9 cellular contexts compared by ENCODE assay signal in genomic region chr1:206905295-206906164, GRCh38. TPM values are rescaled to one million over a fixed set of nuclear protein-coding genes. Genes with fewer than 3 reads are reported as not detected.
DNase-seq lines count a peak whose midpoint lies in the region; ATAC-seq and TF ChIP-seq lines count a peak whose summit lies in the region.
"Had no signal": no experiment of that assay in that cellular context is flagged by ENCODE, and none has a peak within 500 bp of the region (broad histone marks: within the 10 kb centered on the region; RNA-seq: fewer than 3 reads in every experiment).

No MANE protein-coding gene starts in this region.

- H3K4me1 Mint-ChIP-seq in activated naive CD4-positive, alpha-beta T cell treated with anti-CD3 and anti-CD28 coated beads for 36 hours (ENCODE audit: low read depth), result peaks cover 88% of the 10 kb centered on the region
- H3K4me1 Mint-ChIP-seq in naive thymus-derived CD8-positive, alpha-beta T cell, result peaks cover 36 to 89% (median 86%) of the 10 kb centered on the region in 4 donors

- peak; percentile 72 for ATAC-seq in HG03196 (IDR thresholded peaks at IDR 0.05; ENCODE audit: unreplicated experiment)
- peak; percentile 11 to 54 for ATAC-seq in naive thymus-derived CD8-positive, alpha-beta T cell
- ATAC-seq in left colon, result no peak

- peak; percentile 98 for DNase-seq in EL
- DNase-seq in activated naive CD4-positive, alpha-beta T cell treated with anti-CD3 and anti-CD28 coated beads for 36 hours, result peak; percentile 88
- DNase-seq in naive thymus-derived CD8-positive, alpha-beta T cell, result peak in 3 of 10 donors; percentile 36 to 56 (median 54)
- no peak for DNase-seq in WERI-Rb-1
- no peak for DNase-seq in left colon
- no peak for DNase-seq in NCI-H1417 treated with DMSO at 0.1 percent for 48 hours (lab: John Stamatoyannopoulos, UW)
- no peak for DNase-seq in NCI-H345 (lab: John Stamatoyannopoulos, UW)

- intact Hi-C loops in activated naive CD4-positive, alpha-beta T cell treated with anti-CD3 and anti-CD28 coated beads for 36 hours (cut with micrococcal nuclease), result loop anchor here (1.0 to 5.0 kb wide), 7 partner anchors 8 to 433 kb away; partner anchors contain the start of genes IKBKE and IL24
- intact Hi-C loops in left colon (cut with DNase I, micrococcal nuclease), result no loop called here

- no peak overlapping the region for H3K27ac ChIP-seq in WERI-Rb-1

- H3K27me3 Mint-ChIP-seq in activated naive CD4-positive, alpha-beta T cell treated with anti-CD3 and anti-CD28 coated beads for 36 hours (ENCODE audit: low read depth), result no peaks in the 10 kb centered on the region
- no peaks in the 10 kb centered on the region for H3K27me3 Mint-ChIP-seq in naive thymus-derived CD8-positive, alpha-beta T cell

- peaks cover 94% of the 10 kb centered on the region for H3K27me3 ChIP-seq in WERI-Rb-1 (ENCODE audit: insufficient read depth, low read depth, severe bottlenecking)

- peak overlapping the region; percentile 40 for H3K4me3 Mint-ChIP-seq in activated naive CD4-positive, alpha-beta T cell treated with anti-CD3 and anti-CD28 coated beads for 36 hours
- H3K4me3 Mint-ChIP-seq in naive thymus-derived CD8-positive, alpha-beta T cell, result peak overlapping the region in 9 of 10 donors; percentile 57 to 82 (median 76)
- H3K4me3 Mint-ChIP-seq: dendritic cell treated with granulocyte-macrophage colony-stimulating factor and Interleukin-4, amounts not matched to agents 40 ng/mL and 50 ng/mL, for 4 days had no signal

- CTCF ChIA-PET in activated naive CD4-positive, alpha-beta T cell treated with anti-CD3 and anti-CD28 coated beads for 36 hours (lab: Charles Lee), result interaction anchor here (1.1 to 2.5 kb wide), 11 partner anchors 9 to 171 kb away, joined by 3 to 11 read pairs (median 7); partner anchors contain the start of genes FCMR, IL20 and IL24

- H3K9me3 Mint-ChIP-seq in activated naive CD4-positive, alpha-beta T cell treated with anti-CD3 and anti-CD28 coated beads for 36 hours, result no peaks in the 10 kb centered on the region
- H3K9me3 Mint-ChIP-seq in naive thymus-derived CD8-positive, alpha-beta T cell, result no peaks in the 10 kb centered on the region
- H3K9me3 Mint-ChIP-seq: dendritic cell treated with granulocyte-macrophage colony-stimulating factor and Interleukin-4, amounts not matched to agents 40 ng/mL and 50 ng/mL, for 4 days had no signal

- POLR2A ChIA-PET in naive thymus-derived CD8-positive, alpha-beta T cell (lab: Charles Lee), result interaction anchor here (0.6 to 17.7 kb wide), 20 partner anchors 11 to 330 kb away, joined by 3 to 562 read pairs (median 4); partner anchors contain the start of genes FCMR, IL20 and IL24

- peaks cover 59% of the 10 kb centered on the region for H3K36me3 Mint-ChIP-seq in activated naive CD4-positive, alpha-beta T cell treated with anti-CD3 and anti-CD28 coated beads for 36 hours (ENCODE audit: low read depth)
- H3K36me3 Mint-ChIP-seq in naive thymus-derived CD8-positive, alpha-beta T cell, result peaks cover 22 to 78% (median 37%) of the 10 kb centered on the region in 3 donors

- no peak for TF ChIP-seq CTCF in WERI-Rb-1 (IDR thresholded peaks at IDR 0.05; ENCODE audit: low read depth, low read length)

- peak overlapping the region; percentile 96 for H3K27ac Mint-ChIP-seq in activated naive CD4-positive, alpha-beta T cell treated with anti-CD3 and anti-CD28 coated beads for 36 hours
- peak overlapping the region; percentile 58 to 99 (median 95) for H3K27ac Mint-ChIP-seq in naive thymus-derived CD8-positive, alpha-beta T cell
- H3K27ac Mint-ChIP-seq: dendritic cell treated with granulocyte-macrophage colony-stimulating factor and Interleukin-4, amounts not matched to agents 40 ng/mL and 50 ng/mL, for 4 days had no signal

- H3K4me3 ChIP-seq in WERI-Rb-1 (ENCODE audit: low read depth, low read length), result no peak overlapping the region

- H3K9me3 ChIP-seq in WERI-Rb-1 (ENCODE audit: severe bottlenecking), result peaks cover 5% of the 10 kb centered on the region

- no peaks in the 10 kb centered on the region for H3K36me3 ChIP-seq in WERI-Rb-1

RNA-seq across cellular contexts. Expression of gene IL24, which starts 8.3 kb away (rescaled TPM):
- total RNA-seq in activated naive CD4-positive, alpha-beta T cell treated with anti-CD3 and anti-CD28 coated beads for 36 hours, result 10 to 100 TPM; 44.0 to 46.7 TPM
- not detected for total RNA-seq in naive thymus-derived CD8-positive, alpha-beta T cell
- 10 to 100 TPM; 16.3 to 29.8 (median 19.3) TPM for polyA plus RNA-seq in naive thymus-derived CD8-positive, alpha-beta T cell
- total RNA-seq in left colon, result not detected

RNA-seq across cellular contexts. Expression of gene FCMR, which starts 16.2 kb away (rescaled TPM):
- 10 to 100 TPM; 49.6 to 52.1 TPM for total RNA-seq in activated naive CD4-positive, alpha-beta T cell treated with anti-CD3 and anti-CD28 coated beads for 36 hours
- 100 to 1,000 TPM; 742 to 747 TPM for total RNA-seq in naive thymus-derived CD8-positive, alpha-beta T cell
- 100 to 1,000 TPM; 536 to 869 (median 596) TPM for polyA plus RNA-seq in naive thymus-derived CD8-positive, alpha-beta T cell
- total RNA-seq in left colon, result 1 to 10 TPM; 1.6 to 4.8 TPM

RNA-seq across cellular contexts. Expression of gene IL20, which starts 40.1 kb away (rescaled TPM):
- under 1 TPM in 1 of 2 experiments, not detected in 1; 0.31 TPM for total RNA-seq in activated naive CD4-positive, alpha-beta T cell treated with anti-CD3 and anti-CD28 coated beads for 36 hours
- total RNA-seq in naive thymus-derived CD8-positive, alpha-beta T cell, result not detected
- not detected for polyA plus RNA-seq in naive thymus-derived CD8-positive, alpha-beta T cell
- total RNA-seq in left colon, result not detected

RNA-seq across cellular contexts. Expression of gene PIGR, which starts 40.7 kb away (rescaled TPM):
- total RNA-seq in activated naive CD4-positive, alpha-beta T cell treated with anti-CD3 and anti-CD28 coated beads for 36 hours, result under 1 TPM in 1 of 2 experiments, not detected in 1; 0.10 TPM
- not detected for total RNA-seq in naive thymus-derived CD8-positive, alpha-beta T cell
- polyA plus RNA-seq in naive thymus-derived CD8-positive, alpha-beta T cell, result under 1 TPM in 1 of 3 donors, not detected in 2; 0.03 TPM
- over 10,000 TPM; 10,148 to 12,746 TPM for total RNA-seq in left colon

Comparison
In these comparisons a context has a peak if more than half of its experiments do, and no peak if none do; other contexts are left out.
1. DNase-seq: peak in EL (single experiment) and activated naive CD4-positive, alpha-beta T cell treated with anti-CD3 and anti-CD28 coated beads for 36 hours (single experiment); none in WERI-Rb-1 (single experiment), left colon (0 of 2), NCI-H1417 treated with DMSO at 0.1 percent for 48 hours (single experiment) and NCI-H345 (single experiment).
2. RNA of gene IL24, which starts 8.3 kb away (total RNA-seq): 44.0 to 46.7 TPM in activated naive CD4-positive, alpha-beta T cell treated with anti-CD3 and anti-CD28 coated beads for 36 hours; not detected in naive thymus-derived CD8-positive, alpha-beta T cell and not detected in left colon; every median in the first group is over 10 times any median in the second.
3. RNA of gene FCMR, which starts 16.2 kb away (total RNA-seq): 742 to 747 TPM in naive thymus-derived CD8-positive, alpha-beta T cell; 49.6 to 52.1 TPM in activated naive CD4-positive, alpha-beta T cell treated with anti-CD3 and anti-CD28 coated beads for 36 hours and 1.6 to 4.8 TPM in left colon; every median in the first group is over 10 times any median in the second.